In genomic region chr19:1854032-1854541, GRCh38 we compare ENCODE assay signal across 1 cellular context.
TF ChIP-seq lines count a peak whose summit lies in the region.

No MANE protein-coding gene starts in this region.

TF ChIP-seq in HCT116, 20 proteins besides CTCF, POLR2A, EP300 and RAD21 (continued from another document):
- TF ChIP-seq, protein P1, sequence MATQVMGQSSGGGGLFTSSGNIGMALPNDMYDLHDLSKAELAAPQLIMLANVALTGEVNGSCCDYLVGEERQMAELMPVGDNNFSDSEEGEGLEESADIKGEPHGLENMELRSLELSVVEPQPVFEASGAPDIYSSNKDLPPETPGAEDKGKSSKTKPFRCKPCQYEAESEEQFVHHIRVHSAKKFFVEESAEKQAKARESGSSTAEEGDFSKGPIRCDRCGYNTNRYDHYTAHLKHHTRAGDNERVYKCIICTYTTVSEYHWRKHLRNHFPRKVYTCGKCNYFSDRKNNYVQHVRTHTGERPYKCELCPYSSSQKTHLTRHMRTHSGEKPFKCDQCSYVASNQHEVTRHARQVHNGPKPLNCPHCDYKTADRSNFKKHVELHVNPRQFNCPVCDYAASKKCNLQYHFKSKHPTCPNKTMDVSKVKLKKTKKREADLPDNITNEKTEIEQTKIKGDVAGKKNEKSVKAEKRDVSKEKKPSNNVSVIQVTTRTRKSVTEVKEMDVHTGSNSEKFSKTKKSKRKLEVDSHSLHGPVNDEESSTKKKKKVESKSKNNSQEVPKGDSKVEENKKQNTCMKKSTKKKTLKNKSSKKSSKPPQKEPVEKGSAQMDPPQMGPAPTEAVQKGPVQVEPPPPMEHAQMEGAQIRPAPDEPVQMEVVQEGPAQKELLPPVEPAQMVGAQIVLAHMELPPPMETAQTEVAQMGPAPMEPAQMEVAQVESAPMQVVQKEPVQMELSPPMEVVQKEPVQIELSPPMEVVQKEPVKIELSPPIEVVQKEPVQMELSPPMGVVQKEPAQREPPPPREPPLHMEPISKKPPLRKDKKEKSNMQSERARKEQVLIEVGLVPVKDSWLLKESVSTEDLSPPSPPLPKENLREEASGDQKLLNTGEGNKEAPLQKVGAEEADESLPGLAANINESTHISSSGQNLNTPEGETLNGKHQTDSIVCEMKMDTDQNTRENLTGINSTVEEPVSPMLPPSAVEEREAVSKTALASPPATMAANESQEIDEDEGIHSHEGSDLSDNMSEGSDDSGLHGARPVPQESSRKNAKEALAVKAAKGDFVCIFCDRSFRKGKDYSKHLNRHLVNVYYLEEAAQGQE (IDR thresholded peaks at IDR 0.05; ENCODE audit: low read depth): no peak
- TF ChIP-seq JUND (IDR thresholded peaks at IDR 0.05) (no peak), ZFX (IDR thresholded peaks at IDR 0.05) (no peak), EGR1 (IDR thresholded peaks at IDR 0.05; ENCODE audit: low read depth) (no peak), SP1 (IDR thresholded peaks at IDR 0.05; ENCODE audit: low read depth) (no peak), YY1 (IDR thresholded peaks at IDR 0.05; ENCODE audit: extremely low read depth, insufficient replicate concordance, low read depth, low read length) (no peak), SRF (IDR thresholded peaks at IDR 0.05; ENCODE audit: low read depth) (no peak), SIN3A (IDR thresholded peaks at IDR 0.05; ENCODE audit: low read depth) (no peak), ATF3 (IDR thresholded peaks at IDR 0.05) (no peak)
